In the genomic region with DNA sequence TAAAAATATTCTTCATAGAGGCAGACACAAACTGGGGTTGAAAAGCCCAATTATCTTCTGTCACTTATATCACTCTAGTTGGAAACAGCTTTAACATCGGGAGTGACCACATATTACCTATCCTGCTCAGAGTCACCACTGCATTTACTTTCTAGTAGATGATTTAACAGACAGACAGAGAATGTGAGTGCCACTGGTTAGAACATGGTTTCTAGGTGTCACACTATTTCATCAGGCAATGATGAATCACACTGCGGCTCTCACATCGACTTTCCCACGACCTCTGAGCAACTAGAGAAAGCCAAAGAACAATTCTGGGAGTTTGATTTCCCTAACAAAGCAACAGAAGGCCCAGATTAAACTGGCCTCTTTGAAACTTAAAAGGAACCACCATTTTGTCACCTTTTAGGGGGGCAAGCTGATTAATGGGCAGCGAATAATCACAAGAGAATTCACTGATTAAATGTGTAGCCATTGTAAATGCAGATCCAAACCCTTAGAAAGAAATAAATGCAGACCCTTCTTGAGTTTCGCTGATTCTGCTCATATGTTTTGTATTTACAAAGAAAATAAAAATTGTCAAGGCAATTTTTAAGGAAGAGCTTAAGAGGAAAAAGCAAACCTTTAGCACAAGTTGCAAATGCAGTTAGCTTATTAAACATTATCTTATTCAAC, we compare ENCODE assay signal across 16 cellular contexts.
DNase-seq lines count a peak whose midpoint lies in the region; ATAC-seq, FAIRE-seq and TF ChIP-seq lines count a peak whose summit lies in the region.
"Had no signal": no experiment of that assay in that cellular context is flagged by ENCODE, and none has a peak within 500 bp of the region (broad histone marks: within the 10 kb centered on the region; RNA-seq: fewer than 3 reads in every experiment).

No MANE protein-coding gene starts in this region.

- no peak overlapping the region for H3K9ac ChIP-seq in IMR-90 (ENCODE audit: low read depth, low read length)

- H2AK9ac ChIP-seq in IMR-90 (replicated peaks; ENCODE audit: low read depth, low read length, poor library complexity) = no peak overlapping the region

- H3K18ac ChIP-seq in IMR-90 (ENCODE audit: low read depth, low read length) = no peak overlapping the region

- no peaks in the 10 kb centered on the region for H3K36me3 ChIP-seq in IMR-90 (ENCODE audit: control insufficient read depth, insufficient read depth, low read length)

- in situ Hi-C loops in IMR-90 (cut with MboI; ENCODE audit: low sequenced_read_pairs) = no loop called here

- CTCF ChIA-PET in Calu3 (lab: Charles Lee) = no interaction called here
- CTCF ChIA-PET in IMR-90 (lab: Yijun Ruan, JAX) = interaction anchor here (0.7 kb wide), 1 partner anchor 13 kb away, joined by 3 read pairs; no protein-coding TSS in a partner anchor

- no peak for FAIRE-seq in frontal cortex (lab: Jason Lieb, UNC)

- no peak overlapping the region for H3K27ac ChIP-seq in IMR-90 (ENCODE audit: insufficient read depth, low read length)
- H3K27ac ChIP-seq: C4-2B had no signal

- H3K56ac ChIP-seq in IMR-90 (ENCODE audit: extremely low read depth, insufficient read depth, low read length) = no peak overlapping the region

- H3K9me3 ChIP-seq in IMR-90 (ENCODE audit: control insufficient read depth, insufficient read depth, low read length) = no peaks in the 10 kb centered on the region

- TF ChIP-seq CTCF in Calu3 (IDR thresholded peaks at IDR 0.05; ENCODE audit: unreplicated experiment) = no peak
- no peak for TF ChIP-seq CTCF in IMR-90 (conservative IDR thresholded peaks at IDR 0.05; ENCODE audit: low read depth, low read length)
- TF ChIP-seq CTCF in cardiac fibroblast (IDR thresholded peaks at IDR 0.05; ENCODE audit: low read depth, low read length) = no peak
- TF ChIP-seq CTCF in osteocyte (IDR thresholded peaks at IDR 0.05) = no peak

- no peaks in the 10 kb centered on the region for H3K4me1 ChIP-seq in IMR-90 (ENCODE audit: control insufficient read depth, insufficient read depth, low read length)

- peak overlapping the region; percentile 94 for H3K27ac Mint-ChIP-seq in Calu3 (ENCODE audit: unreplicated experiment)
- H3K27ac Mint-ChIP-seq in osteocyte (ENCODE audit: unreplicated experiment) = no peak overlapping the region

- H3K4me3 Mint-ChIP-seq in Calu3 (ENCODE audit: low read depth, unreplicated experiment) (no peak overlapping the region), osteocyte (ENCODE audit: unreplicated experiment) (no peak overlapping the region)

- H3K4me1 Mint-ChIP-seq in Calu3 (ENCODE audit: low read depth, unreplicated experiment) (peaks cover 21% of the 10 kb centered on the region), osteocyte (ENCODE audit: unreplicated experiment) (no peaks in the 10 kb centered on the region)

- no peak overlapping the region for H3K4ac ChIP-seq in IMR-90 (ENCODE audit: low read depth, low read length)

- no peak overlapping the region for H4K91ac ChIP-seq in IMR-90 (ENCODE audit: insufficient read depth, low read depth, low read length)

- no peaks in the 10 kb centered on the region; the same call in none of the 2 replicates for H3K27me3 ChIP-seq in IMR-90 (ENCODE audit: control insufficient read depth, insufficient read depth, low read length)

- POLR2A ChIA-PET in IMR-90 (lab: Charles Lee; ENCODE audit: unreplicated experiment) = no interaction called here

- intact Hi-C loops in Calu3 (cut with micrococcal nuclease; ENCODE audit: unreplicated experiment) = loop anchor here (2.0 to 10.0 kb wide), 2 partner anchors 19 to 401 kb away; no protein-coding TSS in a partner anchor
- intact Hi-C loops in IMR-90 (cut with micrococcal nuclease) = no loop called here

- H2BK15ac ChIP-seq in IMR-90 (ENCODE audit: low read depth, low read length) = no peak overlapping the region

- ATAC-seq in IMR-90 (ENCODE audit: low read depth) (no peak), GM19328 (IDR thresholded peaks at IDR 0.05; ENCODE audit: unreplicated experiment) (no peak)
- ATAC-seq: stimulated activated naive CD8-positive, alpha-beta T cell treated with anti-CD3 and anti-CD28 coated beads, Interleukin-15, Interleukin-2, amounts not matched to agents 100 U/mL and 50 U/mL, for 24 hours had no signal

- H3K9me1 ChIP-seq in IMR-90 (ENCODE audit: insufficient read depth, low read length) = no peaks in the 10 kb centered on the region

- DNase-seq in Calu3 (peak; percentile 60), IMR-90 (peak; percentile 11), cardiac fibroblast (ENCODE audit: low read depth in 2 of 2) (peak; percentile 3 to 64), kidney tubule cell (ENCODE audit: low spot score) (peak; percentile 86), frontal cortex (ENCODE audit: low spot score in 2 of 2) (no peak), osteocyte (ENCODE audit: extremely low spot score, unreplicated experiment) (no peak)
- no peak for DNase-seq in activated effector memory CD4-positive, alpha-beta T cell treated with anti-CD3 and anti-CD28 coated beads, Interleukin-2, amount 50 U/mL, for 16 hours
- DNase-seq: activated CD4-positive, alpha-beta T cell treated with anti-CD3 and anti-CD28 coated beads, Interleukin-2, amount 50 U/mL, for 1 hour; activated naive CD4-positive, alpha-beta T cell; cortex of kidney; head of caudate nucleus; NCI-H774; posterior cingulate gyrus; stimulated activated naive CD8-positive, alpha-beta T cell treated with anti-CD3 and anti-CD28 coated beads, Interleukin-15, Interleukin-2, amounts not matched to agents 100 U/mL and 50 U/mL, for 24 hours had no signal

- dilution Hi-C loops in IMR-90 (cut with HindIII; ENCODE audit: low sequenced_read_pairs, unreplicated experiment) = no loop called here

- H2BK20ac ChIP-seq in IMR-90 (ENCODE audit: low read depth, low read length) = no peak overlapping the region

- H3K9me3 Mint-ChIP-seq in Calu3 (ENCODE audit: low read depth, unreplicated experiment) (peaks cover 2% of the 10 kb centered on the region), osteocyte (ENCODE audit: unreplicated experiment) (no peaks in the 10 kb centered on the region)

- no peaks in the 10 kb centered on the region for H3K27me3 Mint-ChIP-seq in Calu3 (ENCODE audit: unreplicated experiment)
- H3K27me3 Mint-ChIP-seq in osteocyte (ENCODE audit: unreplicated experiment) = peaks cover 25% of the 10 kb centered on the region

- H3K79me1 ChIP-seq in IMR-90 (ENCODE audit: low read depth in 1 of 2, low read length in 2 of 2) = no peaks in the 10 kb centered on the region

- H3K14ac ChIP-seq in IMR-90 (replicated peaks; ENCODE audit: low read depth, low read length) = no peak overlapping the region

- no peaks in the 10 kb centered on the region for H4K20me1 ChIP-seq in IMR-90 (ENCODE audit: insufficient read depth, low read length)

- whole genome bisulfite sequencing in IMR-90 (ENCODE audit: extremely low coverage in 2 of 2, insufficient read length in 1 of 2), 2 experiments = no CpG with 5 or more reads among the region's 6 CpGs

- H4K8ac ChIP-seq in IMR-90 (ENCODE audit: low read depth in 2 of 2, low read length in 2 of 2) = no peak overlapping the region

- no peak overlapping the region for H2AFZ ChIP-seq in IMR-90 (replicated peaks; ENCODE audit: low read length, poor library complexity)

- BruUV-seq in Calu3 (replicated peaks; lab: Mats Ljungman, UMichigan) (no TSS peak), IMR-90 (replicated peaks; lab: Mats Ljungman, UMichigan) (no TSS peak)

- H2BK120ac ChIP-seq in IMR-90 (ENCODE audit: low read depth, low read length) = no peak overlapping the region

- H3K4me3 ChIP-seq in IMR-90 (ENCODE audit: insufficient read depth, low read depth, low read length) (no peak overlapping the region), cardiac fibroblast (replicated peaks in 1 of 2; ENCODE audit: low read depth in 2 of 2, low read length in 2 of 2) (no peak overlapping the region)

- no peak overlapping the region for H4K5ac ChIP-seq in IMR-90 (ENCODE audit: low read depth, low read length)

- peaks cover 21% of the 10 kb centered on the region for H3K36me3 Mint-ChIP-seq in Calu3 (ENCODE audit: insufficient read depth, unreplicated experiment)
- H3K36me3 Mint-ChIP-seq in osteocyte (ENCODE audit: unreplicated experiment) = no peaks in the 10 kb centered on the region

- no peak overlapping the region for H2AK5ac ChIP-seq in IMR-90 (ENCODE audit: low read depth, low read length)

- TF ChIP-seq POLR2A in IMR-90 (IDR thresholded peaks at IDR 0.05; ENCODE audit: low read depth, low read length) = no peak

- no peak overlapping the region for H3K23ac ChIP-seq in IMR-90 (ENCODE audit: low read depth, low read length)

- no peak for TF ChIP-seq RAD21 in IMR-90 (IDR thresholded peaks at IDR 0.05; ENCODE audit: low read length)

- no peak overlapping the region for H2BK5ac ChIP-seq in IMR-90 (ENCODE audit: low read depth, low read length, poor library complexity, severe bottlenecking)

- no peak overlapping the region for H3K4me2 ChIP-seq in IMR-90 (ENCODE audit: low read depth, low read length)

TF ChIP-seq in IMR-90, 13 proteins besides CTCF, POLR2A, EP300 and RAD21:
- no peak for TF ChIP-seq SMC3 (IDR thresholded peaks at IDR 0.05; ENCODE audit: low read depth, low read length)
- TF ChIP-seq, protein P1, sequence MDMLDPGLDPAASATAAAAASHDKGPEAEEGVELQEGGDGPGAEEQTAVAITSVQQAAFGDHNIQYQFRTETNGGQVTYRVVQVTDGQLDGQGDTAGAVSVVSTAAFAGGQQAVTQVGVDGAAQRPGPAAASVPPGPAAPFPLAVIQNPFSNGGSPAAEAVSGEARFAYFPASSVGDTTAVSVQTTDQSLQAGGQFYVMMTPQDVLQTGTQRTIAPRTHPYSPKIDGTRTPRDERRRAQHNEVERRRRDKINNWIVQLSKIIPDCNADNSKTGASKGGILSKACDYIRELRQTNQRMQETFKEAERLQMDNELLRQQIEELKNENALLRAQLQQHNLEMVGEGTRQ (IDR thresholded peaks at IDR 0.05; ENCODE audit: low read depth, low read length) = no peak

Comparison
In these comparisons a context has a peak if more than half of its experiments do, and no peak if none do; other contexts are left out.
1. DNase-seq: peak in Calu3 (single experiment), IMR-90 (single experiment), cardiac fibroblast (2 of 2) and kidney tubule cell (single experiment); none in frontal cortex (0 of 2), osteocyte (single experiment) and activated effector memory CD4-positive, alpha-beta T cell treated with anti-CD3 and anti-CD28 coated beads, Interleukin-2, amount 50 U/mL, for 16 hours (single experiment).